8 cellular contexts compared by ENCODE assay signal in the genomic region with DNA sequence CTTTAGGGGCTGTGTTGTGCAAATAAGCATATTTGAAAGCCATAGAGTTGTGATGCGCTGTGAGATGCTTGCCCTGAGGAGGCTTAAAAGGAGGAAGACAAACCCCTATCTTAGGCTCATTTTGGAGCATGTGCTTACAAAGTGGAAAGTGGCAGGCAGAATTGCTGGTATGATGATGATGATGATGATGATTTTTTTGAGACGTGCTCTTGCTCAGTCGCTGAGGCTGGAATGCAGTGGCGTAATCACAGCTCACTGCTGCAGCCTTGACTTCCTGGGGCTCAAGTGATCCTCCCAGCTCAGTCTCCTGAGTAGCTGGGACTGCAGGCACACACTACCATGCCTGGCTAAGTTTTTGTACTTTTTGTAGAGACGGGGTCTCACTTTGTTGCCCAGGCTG. TPM values are rescaled to one million over a fixed set of nuclear protein-coding genes. Genes with fewer than 3 reads are reported as not detected.
DNase-seq lines count a peak whose midpoint lies in the region; ATAC-seq and TF ChIP-seq lines count a peak whose summit lies in the region.

No MANE protein-coding gene starts in this region.

- H3K4me1 Mint-ChIP-seq in activated naive CD4-positive, alpha-beta T cell treated with anti-CD3 and anti-CD28 coated beads for 36 hours (ENCODE audit: low read depth): peaks cover 46% of the 10 kb centered on the region
- peaks cover 47% of the 10 kb centered on the region for H3K4me1 Mint-ChIP-seq in activated CD4-positive, alpha-beta memory T cell treated with anti-CD3 and anti-CD28 coated beads, Interleukin-2, amount 10 ng/mL, durations not matched to agents 7 days and 5 days
- H3K4me1 Mint-ChIP-seq in stimulated activated naive B cell treated with anti-CD40 and anti-IgM and Interleukin-4, amounts not matched to agents 10 μg/mL and 1 μg/mL and 100 μg/mL, for 72 hours: peaks cover 30 to 58% of the 10 kb centered on the region in 2 donors

- peak overlapping the region; percentile 65 for H3K27ac ChIP-seq in right cardiac atrium (ENCODE audit: low read length)

- peak overlapping the region; percentile 94 for H3K27ac Mint-ChIP-seq in activated naive CD4-positive, alpha-beta T cell treated with anti-CD3 and anti-CD28 coated beads for 36 hours
- peak overlapping the region; percentile 100 for H3K27ac Mint-ChIP-seq in activated CD4-positive, alpha-beta memory T cell treated with anti-CD3 and anti-CD28 coated beads, Interleukin-2, amount 10 ng/mL, durations not matched to agents 7 days and 5 days
- peak overlapping the region; percentile 76 for H3K27ac Mint-ChIP-seq in stimulated activated naive B cell treated with anti-CD40 and anti-IgM and Interleukin-4, amounts not matched to agents 10 μg/mL and 1 μg/mL and 100 μg/mL, for 72 hours

- intact Hi-C loops in activated naive CD4-positive, alpha-beta T cell treated with anti-CD3 and anti-CD28 coated beads for 36 hours (cut with micrococcal nuclease): no loop called here
- intact Hi-C loops in right cardiac atrium (cut with DNase I): no loop called here

- POLR2A ChIA-PET in activated CD4-positive, alpha-beta memory T cell treated with anti-CD3 and anti-CD28 coated beads, Interleukin-2, amount 10 ng/mL, durations not matched to agents 7 days and 5 days (lab: Charles Lee): interaction anchor here (0.9 to 2.0 kb wide), 7 partner anchors 9 to 106 kb away, joined by 3 to 10 read pairs (median 5); no protein-coding TSS in a partner anchor

- H3K27me3 Mint-ChIP-seq in activated naive CD4-positive, alpha-beta T cell treated with anti-CD3 and anti-CD28 coated beads for 36 hours (ENCODE audit: low read depth): no peaks in the 10 kb centered on the region
- H3K27me3 Mint-ChIP-seq in activated CD4-positive, alpha-beta memory T cell treated with anti-CD3 and anti-CD28 coated beads, Interleukin-2, amount 10 ng/mL, durations not matched to agents 7 days and 5 days: no peaks in the 10 kb centered on the region
- H3K27me3 Mint-ChIP-seq in stimulated activated naive B cell treated with anti-CD40 and anti-IgM and Interleukin-4, amounts not matched to agents 10 μg/mL and 1 μg/mL and 100 μg/mL, for 72 hours: no peaks in the 10 kb centered on the region

- H3K9me3 Mint-ChIP-seq in activated naive CD4-positive, alpha-beta T cell treated with anti-CD3 and anti-CD28 coated beads for 36 hours: no peaks in the 10 kb centered on the region
- H3K9me3 Mint-ChIP-seq in activated CD4-positive, alpha-beta memory T cell treated with anti-CD3 and anti-CD28 coated beads, Interleukin-2, amount 10 ng/mL, durations not matched to agents 7 days and 5 days: no peaks in the 10 kb centered on the region
- H3K9me3 Mint-ChIP-seq in stimulated activated naive B cell treated with anti-CD40 and anti-IgM and Interleukin-4, amounts not matched to agents 10 μg/mL and 1 μg/mL and 100 μg/mL, for 72 hours: no peaks in the 10 kb centered on the region

- ATAC-seq in right cardiac atrium: no peak
- no peak for ATAC-seq in stimulated activated naive B cell treated with anti-CD40 and anti-IgM and Interleukin-4, amounts not matched to agents 10 μg/mL and 1 μg/mL and 100 μg/mL, for 72 hours (replicated peaks)

- DNase-seq in activated naive CD4-positive, alpha-beta T cell treated with anti-CD3 and anti-CD28 coated beads for 36 hours: peak; percentile 48
- no peak for DNase-seq in activated naive CD4-positive, alpha-beta T cell treated with anti-CD3 and anti-CD28 coated beads, Interleukin-2, amount 50 U/mL, for 16 hours
- DNase-seq in activated CD4-positive, alpha-beta memory T cell treated with anti-CD3 and anti-CD28 coated beads, Interleukin-2, amount 10 ng/mL, durations not matched to agents 7 days and 5 days: peak; percentile 32
- DNase-seq in right cardiac atrium (peak; percentile 45 to 65 (median 57)), NCI-H446 (lab: John Stamatoyannopoulos, UW) (no peak), NCI-H345 (lab: John Stamatoyannopoulos, UW) (no peak), GM10266 (ENCODE audit: extremely low spot score) (no peak)
- no peak for DNase-seq in stimulated activated naive B cell treated with anti-CD40 and anti-IgM and Interleukin-4, amounts not matched to agents 10 μg/mL and 1 μg/mL and 100 μg/mL, for 72 hours

- peaks cover 30% of the 10 kb centered on the region for H3K36me3 Mint-ChIP-seq in activated naive CD4-positive, alpha-beta T cell treated with anti-CD3 and anti-CD28 coated beads for 36 hours (ENCODE audit: low read depth)
- peaks cover 57% of the 10 kb centered on the region for H3K36me3 Mint-ChIP-seq in activated CD4-positive, alpha-beta memory T cell treated with anti-CD3 and anti-CD28 coated beads, Interleukin-2, amount 10 ng/mL, durations not matched to agents 7 days and 5 days (ENCODE audit: low read depth)
- H3K36me3 Mint-ChIP-seq in stimulated activated naive B cell treated with anti-CD40 and anti-IgM and Interleukin-4, amounts not matched to agents 10 μg/mL and 1 μg/mL and 100 μg/mL, for 72 hours: peaks cover 21 to 22% of the 10 kb centered on the region in 2 donors

- H3K9me3 ChIP-seq in right cardiac atrium (ENCODE audit: control insufficient read depth, low read length): no peaks in the 10 kb centered on the region

- H3K4me3 ChIP-seq in right cardiac atrium (ENCODE audit: low read length): peak overlapping the region; percentile 88

- no peak for TF ChIP-seq CTCF in GM10266 (IDR thresholded peaks at IDR 0.05; ENCODE audit: control insufficient read depth, insufficient read depth, low read depth, missing control alignments)

- CTCF ChIA-PET in activated naive CD4-positive, alpha-beta T cell treated with anti-CD3 and anti-CD28 coated beads for 36 hours (lab: Charles Lee): no interaction called here
- CTCF ChIA-PET in activated CD4-positive, alpha-beta memory T cell treated with anti-CD3 and anti-CD28 coated beads, Interleukin-2, amount 10 ng/mL, durations not matched to agents 7 days and 5 days (lab: Charles Lee): interaction anchor here (0.7 kb wide), 1 partner anchor 208 kb away, joined by 3 read pairs; no protein-coding TSS in a partner anchor

- peak overlapping the region; percentile 88 for H3K4me3 Mint-ChIP-seq in activated naive CD4-positive, alpha-beta T cell treated with anti-CD3 and anti-CD28 coated beads for 36 hours
- peak overlapping the region; percentile 89 for H3K4me3 Mint-ChIP-seq in activated CD4-positive, alpha-beta memory T cell treated with anti-CD3 and anti-CD28 coated beads, Interleukin-2, amount 10 ng/mL, durations not matched to agents 7 days and 5 days
- peak overlapping the region; percentile 94 to 97 for H3K4me3 Mint-ChIP-seq in stimulated activated naive B cell treated with anti-CD40 and anti-IgM and Interleukin-4, amounts not matched to agents 10 μg/mL and 1 μg/mL and 100 μg/mL, for 72 hours

- no peaks in the 10 kb centered on the region for H3K27me3 ChIP-seq in right cardiac atrium (ENCODE audit: control insufficient read depth, insufficient read depth)

- WGBS in right cardiac atrium: 28% methylated on average over 5 of the region's 5 CpGs

- peaks cover 4% of the 10 kb centered on the region for H3K4me1 ChIP-seq in right cardiac atrium (ENCODE audit: control insufficient read depth, insufficient read depth, low read length)

RNA-seq across cellular contexts. Expression of gene CNOT8, which starts 1.7 kb away (rescaled TPM):
- total RNA-seq in activated naive CD4-positive, alpha-beta T cell treated with anti-CD3 and anti-CD28 coated beads for 36 hours: 10 to 100 TPM; 63.5 to 65.3 TPM
- total RNA-seq in activated CD4-positive, alpha-beta memory T cell treated with anti-CD3 and anti-CD28 coated beads, Interleukin-2, amount 10 ng/mL, durations not matched to agents 7 days and 5 days: 10 to 100 TPM; 86.2 to 94.5 TPM
- total RNA-seq in right cardiac atrium: 10 to 100 TPM; 22.7 to 28.9 (median 27.3) TPM
- 19.6 TPM for polyA plus RNA-seq in right cardiac atrium

RNA-seq across cellular contexts. Expression of gene FAXDC2, which starts 9.7 kb away (rescaled TPM):
- total RNA-seq in activated naive CD4-positive, alpha-beta T cell treated with anti-CD3 and anti-CD28 coated beads for 36 hours: not detected
- not detected for total RNA-seq in activated CD4-positive, alpha-beta memory T cell treated with anti-CD3 and anti-CD28 coated beads, Interleukin-2, amount 10 ng/mL, durations not matched to agents 7 days and 5 days
- total RNA-seq in right cardiac atrium: 10 to 100 TPM; 12.7 to 34.6 (median 29.2) TPM
- 23.0 TPM for polyA plus RNA-seq in right cardiac atrium

Comparison
In these comparisons a context has a peak if more than half of its experiments do, and no peak if none do; other contexts are left out.
1. DNase-seq: peak in activated naive CD4-positive, alpha-beta T cell treated with anti-CD3 and anti-CD28 coated beads for 36 hours (single experiment), activated CD4-positive, alpha-beta memory T cell treated with anti-CD3 and anti-CD28 coated beads, Interleukin-2, amount 10 ng/mL, durations not matched to agents 7 days and 5 days (single experiment) and right cardiac atrium (3 of 3); none in activated naive CD4-positive, alpha-beta T cell treated with anti-CD3 and anti-CD28 coated beads, Interleukin-2, amount 50 U/mL, for 16 hours (single experiment), stimulated activated naive B cell treated with anti-CD40 and anti-IgM and Interleukin-4, amounts not matched to agents 10 μg/mL and 1 μg/mL and 100 μg/mL, for 72 hours (single experiment), NCI-H446 (0 of 2), NCI-H345 (single experiment) and GM10266 (single experiment).
2. RNA of gene FAXDC2, which starts 9.7 kb away (total RNA-seq): 12.7 to 34.6 TPM in right cardiac atrium; not detected in activated CD4-positive, alpha-beta memory T cell treated with anti-CD3 and anti-CD28 coated beads, Interleukin-2, amount 10 ng/mL, durations not matched to agents 7 days and 5 days and not detected in activated naive CD4-positive, alpha-beta T cell treated with anti-CD3 and anti-CD28 coated beads for 36 hours; every median in the first group is over 10 times any median in the second.
3. Peak in every context shown above with its lines, with median percentiles within 50 percentile points of each other: H3K27ac Mint-ChIP-seq and H3K4me3 Mint-ChIP-seq.